8 cellular contexts compared by ENCODE assay signal in the genomic region with DNA sequence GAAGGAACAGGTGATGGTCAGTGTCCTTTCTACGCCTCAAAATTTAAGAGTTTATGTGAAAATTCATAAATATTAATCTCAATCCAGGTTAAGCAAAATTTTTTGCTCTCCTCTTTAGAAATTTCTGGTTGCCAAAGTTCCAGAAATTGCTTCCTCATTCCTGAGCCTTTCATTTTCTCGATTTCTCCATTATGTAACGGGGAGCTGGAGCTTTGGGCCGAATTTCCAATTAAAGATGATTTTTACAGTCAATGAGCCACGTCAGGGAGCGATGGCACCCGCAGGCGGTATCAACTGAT. TPM values are rescaled to one million over a fixed set of nuclear protein-coding genes. Genes with fewer than 3 reads are reported as not detected.
DNase-seq lines count a peak whose midpoint lies in the region; ATAC-seq, FAIRE-seq and TF ChIP-seq lines count a peak whose summit lies in the region.

No MANE protein-coding gene starts in this region.

- H3K27me3 Mint-ChIP-seq in T-helper 17 cell: no peaks in the 10 kb centered on the region

- no peak for ATAC-seq in T-helper 17 cell

- no peaks in the 10 kb centered on the region for H3K9me3 ChIP-seq in T-helper 17 cell (ENCODE audit: control insufficient read depth, low read length, poor library complexity, severe bottlenecking)

- no peak for DNase-seq in GM12864 (ENCODE audit: low read depth)
- no peak for DNase-seq in T-helper 17 cell
- DNase-seq in fibroblast of pulmonary artery (ENCODE audit: low read depth): no peak
- DNase-seq in retinal pigment epithelial cell (ENCODE audit: low read depth): no peak
- no peak for DNase-seq in KG1 (lab: John Stamatoyannopoulos, UW)
- DNase-seq in HTR-8/SVneo (ENCODE audit: insufficient read length, low spot score): no peak
- no peak for DNase-seq in AML-193 (lab: John Stamatoyannopoulos, UW)
- no peak for DNase-seq in activated CD4-positive, CD25-positive, alpha-beta regulatory T cell treated with anti-CD3 and anti-CD28 coated beads, Interleukin-2, amount 50 U/mL, for 72 hours

- peaks cover 61% of the 10 kb centered on the region for H3K4me1 Mint-ChIP-seq in T-helper 17 cell

- H3K27ac Mint-ChIP-seq in T-helper 17 cell: peak overlapping the region; percentile 95

- H3K36me3 Mint-ChIP-seq in T-helper 17 cell (ENCODE audit: low read depth): no peaks in the 10 kb centered on the region

- TF ChIP-seq CTCF in GM12864 (IDR thresholded peaks at IDR 0.05; ENCODE audit: low read depth, low read length, missing control alignments) (no peak), fibroblast of pulmonary artery (IDR thresholded peaks at IDR 0.05; ENCODE audit: low read length, missing control alignments) (no peak), retinal pigment epithelial cell (conservative IDR thresholded peaks at IDR 0.05; ENCODE audit: low read depth, low read length) (no peak)

- H3K4me3 Mint-ChIP-seq in T-helper 17 cell: peak overlapping the region; percentile 92

- H3K4me3 ChIP-seq in GM12864 (ENCODE audit: low read depth, low read length) (peak overlapping the region; percentile 77), fibroblast of pulmonary artery (replicated peaks; ENCODE audit: low read depth, low read length) (peak overlapping the region; percentile 63), retinal pigment epithelial cell (ENCODE audit: low read length) (peak overlapping the region; percentile 60)

- FAIRE-seq in HTR-8/SVneo (lab: Jason Lieb, UNC): no peak

RNA-seq across cellular contexts. Expression of gene PRNP, which starts 0.4 kb away (rescaled TPM):
- 10 to 100 TPM; 86.0 to 96.1 TPM for total RNA-seq in T-helper 17 cell

RNA-seq across cellular contexts. Expression of gene PRND, which starts 35.8 kb away (rescaled TPM):
- not detected for total RNA-seq in T-helper 17 cell
